In the genomic region with DNA sequence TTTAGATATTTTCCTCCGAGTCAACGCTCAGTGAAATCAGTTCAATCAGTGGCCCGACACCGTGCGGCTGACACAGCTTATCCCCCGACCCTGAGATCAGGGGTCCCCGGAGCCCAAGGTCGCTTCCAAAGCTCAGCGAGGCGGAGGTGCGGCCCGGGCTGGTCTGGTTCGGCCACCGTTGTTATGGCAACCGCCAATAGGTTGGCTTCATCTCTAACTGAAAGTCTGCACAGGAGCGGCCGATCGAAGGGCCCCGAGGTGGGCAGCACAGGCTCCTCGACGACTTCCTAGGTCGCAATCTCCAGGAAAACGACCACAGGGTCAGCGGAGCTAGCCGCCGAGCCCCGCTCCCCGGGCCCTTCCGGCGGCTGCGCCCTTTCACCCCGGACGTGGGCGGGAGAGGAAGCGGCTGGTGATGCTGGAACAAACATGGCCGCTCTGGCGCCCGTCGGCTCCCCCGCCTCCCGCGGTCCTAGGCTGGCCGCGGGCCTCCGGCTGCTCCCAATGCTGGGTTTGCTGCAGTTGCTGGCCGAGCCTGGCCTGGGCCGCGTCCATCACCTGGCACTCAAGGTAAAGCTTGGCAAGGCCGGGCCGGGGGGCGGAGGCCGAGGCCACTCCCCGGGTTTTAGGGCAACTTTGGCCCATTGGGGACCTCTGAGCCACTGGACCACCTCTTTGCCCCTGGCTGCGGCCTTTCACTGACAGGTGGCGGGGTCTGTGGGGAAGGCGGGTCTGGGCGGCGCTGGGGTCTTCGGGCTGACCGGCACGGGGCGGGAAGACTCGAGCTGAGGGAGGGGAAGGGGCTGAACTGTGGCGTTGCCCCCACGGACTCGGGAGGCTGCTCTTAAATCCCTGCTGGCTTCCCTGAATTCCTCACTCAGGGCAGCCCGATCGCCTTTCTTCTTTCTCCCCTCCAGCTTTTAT, we compare ENCODE assay signal across 1 cellular context.
TF ChIP-seq lines count a peak whose summit lies in the region.

TSS of gene GPR107 (plus strand) at position 403 of the 924 bp plus-strand sequence. CDS start at position 430, 27 bp downstream.

TF ChIP-seq in HepG2, 621 proteins besides CTCF, POLR2A, EP300 and RAD21 (continued from another document):
- TF ChIP-seq DMTF1 (CRISPR knock-in tag; IDR thresholded peaks at IDR 0.05) (no peak), ZFP62 (CRISPR knock-in tag; IDR thresholded peaks at IDR 0.05) (no peak), ZNF33B (CRISPR knock-in tag; IDR thresholded peaks at IDR 0.05) (no peak), ZNF691 (CRISPR knock-in tag; IDR thresholded peaks at IDR 0.05; ENCODE audit: borderline replicate concordance, low read depth) (peak; percentile 80; the same call in 1 of the 2 replicates), SAFB2 (CRISPR knock-in tag; IDR thresholded peaks at IDR 0.05; ENCODE audit: borderline replicate concordance, low read depth) (no peak), POLR2AphosphoS5 (IDR thresholded peaks at IDR 0.05; ENCODE audit: low read depth, low read length) (peak; percentile 89), ZMYM4 (CRISPR knock-in tag; IDR thresholded peaks at IDR 0.05) (peak; percentile 69), HNF1A (IDR thresholded peaks at IDR 0.05; ENCODE audit: low read depth) (no peak), HNF1A (CRISPR knock-in tag; IDR thresholded peaks at IDR 0.05; ENCODE audit: borderline replicate concordance) (no peak), JDP2 (CRISPR knock-in tag; IDR thresholded peaks at IDR 0.05; ENCODE audit: borderline replicate concordance) (no peak), TOE1 (CRISPR knock-in tag; IDR thresholded peaks at IDR 0.05) (no peak), TIGD3 (CRISPR knock-in tag; IDR thresholded peaks at IDR 0.05; ENCODE audit: borderline replicate concordance) (no peak; the same call in 1 of the 2 replicates), ZNF713 (CRISPR knock-in tag; IDR thresholded peaks at IDR 0.05) (no peak), ZNF816 (CRISPR knock-in tag; IDR thresholded peaks at IDR 0.05; ENCODE audit: borderline replicate concordance) (peak; percentile 64; the same call in 1 of the 2 replicates), SOX6 (IDR thresholded peaks at IDR 0.05) (no peak), SOX6 (CRISPR knock-in tag; IDR thresholded peaks at IDR 0.05) (peak; percentile 49), ARNTL (CRISPR knock-in tag; IDR thresholded peaks at IDR 0.05) (0 out of 2 replicates have a peak, but pooled peaks have one; percentile 43), FOSL1 (CRISPR knock-in tag; IDR thresholded peaks at IDR 0.05; ENCODE audit: borderline replicate concordance) (no peak), ZNF773 (CRISPR knock-in tag; IDR thresholded peaks at IDR 0.05; ENCODE audit: borderline replicate concordance) (no peak), KMT2A (CRISPR knock-in tag; IDR thresholded peaks at IDR 0.05) (peak; percentile 81), ZSCAN25 (CRISPR knock-in tag; IDR thresholded peaks at IDR 0.05) (peak; percentile 39; the same call in 1 of the 2 replicates), ZNF839 (CRISPR knock-in tag; IDR thresholded peaks at IDR 0.05; ENCODE audit: borderline replicate concordance) (no peak), NONO (IDR thresholded peaks at IDR 0.05) (no peak), NONO (CRISPR knock-in tag; conservative IDR thresholded peaks at IDR 0.05) (no peak), NFATC3 (CRISPR knock-in tag; IDR thresholded peaks at IDR 0.05) (peak; percentile 41; the same call in 1 of the 2 replicates)
- TF ChIP-seq, protein P1, sequence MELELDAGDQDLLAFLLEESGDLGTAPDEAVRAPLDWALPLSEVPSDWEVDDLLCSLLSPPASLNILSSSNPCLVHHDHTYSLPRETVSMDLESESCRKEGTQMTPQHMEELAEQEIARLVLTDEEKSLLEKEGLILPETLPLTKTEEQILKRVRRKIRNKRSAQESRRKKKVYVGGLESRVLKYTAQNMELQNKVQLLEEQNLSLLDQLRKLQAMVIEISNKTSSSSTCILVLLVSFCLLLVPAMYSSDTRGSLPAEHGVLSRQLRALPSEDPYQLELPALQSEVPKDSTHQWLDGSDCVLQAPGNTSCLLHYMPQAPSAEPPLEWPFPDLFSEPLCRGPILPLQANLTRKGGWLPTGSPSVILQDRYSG (CRISPR knock-in tag; IDR thresholded peaks at IDR 0.05) = no peak
- TF ChIP-seq, protein P2, sequence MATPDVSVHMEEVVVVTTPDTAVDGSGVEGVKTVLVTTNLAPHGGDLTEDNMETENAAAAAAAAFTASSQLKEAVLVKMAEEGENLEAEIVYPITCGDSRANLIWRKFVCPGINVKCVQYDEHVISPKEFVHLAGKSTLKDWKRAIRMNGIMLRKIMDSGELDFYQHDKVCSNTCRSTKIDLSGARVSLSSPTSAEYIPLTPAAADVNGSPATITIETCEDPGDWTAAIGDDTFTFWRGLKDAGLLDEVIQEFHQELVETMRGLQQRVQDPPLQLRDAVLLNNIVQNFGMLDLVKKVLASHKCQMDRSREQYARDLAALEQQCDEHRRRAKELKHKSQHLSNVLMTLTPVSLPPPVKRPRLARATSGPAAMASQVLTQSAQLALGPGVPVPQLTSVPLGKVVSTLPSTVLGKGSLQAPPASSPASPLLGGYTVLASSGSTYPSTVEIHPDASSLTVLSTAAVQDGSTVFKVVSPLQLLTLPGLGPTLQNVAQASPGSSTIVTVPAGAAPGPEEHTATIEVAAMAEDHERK (CRISPR knock-in tag; IDR thresholded peaks at IDR 0.05; ENCODE audit: low read depth) = no peak
TF ChIP-seq in HepG2: peak in this region for 254.
